Comparison of ENCODE assay signal across 23 cellular contexts in the genomic region with DNA sequence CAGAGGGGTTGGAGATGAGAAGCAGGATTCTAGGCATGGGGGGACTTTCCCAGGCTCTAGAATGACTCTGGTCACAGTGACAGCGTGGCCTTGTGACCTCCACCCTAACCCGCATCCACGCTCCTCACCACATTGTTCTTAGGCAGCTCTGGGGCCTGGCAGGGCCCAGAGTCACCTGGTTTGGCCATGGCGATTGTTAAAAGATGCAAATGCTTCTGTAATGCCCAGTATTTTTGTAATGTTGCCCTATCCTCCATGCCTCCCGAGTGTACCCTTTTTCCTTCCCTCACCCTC. TPM values are rescaled to one million over a fixed set of nuclear protein-coding genes. Genes with fewer than 3 reads are reported as not detected.
A peak's percentile ranks its signal among the peaks of the same experiment; 100 is the strongest.
DNase-seq lines count a peak whose midpoint lies in the region; ATAC-seq and TF ChIP-seq lines count a peak whose summit lies in the region.
"Had no signal": no experiment of that assay in that cellular context is flagged by ENCODE, and none has a peak within 500 bp of the region (broad histone marks: within the 10 kb centered on the region; RNA-seq: fewer than 3 reads in every experiment).

No MANE protein-coding gene starts in this region.

- TF ChIP-seq CTCF in colonic mucosa (IDR thresholded peaks at IDR 0.05), result no peak

- intact Hi-C loops in colonic mucosa (cut with DNase I), result no loop called here
- intact Hi-C loops in right cardiac atrium (cut with DNase I), result no loop called here

- H3K27ac ChIP-seq in colonic mucosa, result peak overlapping the region; percentile 40
- H3K27ac ChIP-seq in muscle layer of colon (ENCODE audit: low read depth, low read length), result peak overlapping the region; percentile 90
- peak overlapping the region; percentile 95 for H3K27ac ChIP-seq in stomach smooth muscle (ENCODE audit: low read length)
- H3K27ac ChIP-seq in right cardiac atrium (ENCODE audit: low read length), result no peak overlapping the region
- H3K27ac ChIP-seq: neutrophil, VCaP had no signal

- 79% methylated on average over 5 of the region's 5 CpGs for WGBS in right cardiac atrium

- no peaks in the 10 kb centered on the region for H3K36me3 ChIP-seq in colonic mucosa
- no peaks in the 10 kb centered on the region for H3K36me3 ChIP-seq in muscle layer of colon (ENCODE audit: insufficient read depth, low read length)
- H3K36me3 ChIP-seq in stomach smooth muscle (ENCODE audit: control insufficient read depth in 2 of 2, insufficient read depth in 2 of 2, low read length in 2 of 2), result no peaks in the 10 kb centered on the region
- H3K36me3 ChIP-seq: heart right ventricle, neutrophil had no signal

- ATAC-seq in right cardiac atrium (no peak), HG03565 (IDR thresholded peaks at IDR 0.05; ENCODE audit: unreplicated experiment) (no peak)
- ATAC-seq: PC-3, Right ventricle myocardium inferior had no signal

- H3K4me1 ChIP-seq in colonic mucosa (no peaks in the 10 kb centered on the region), muscle layer of colon (ENCODE audit: insufficient read depth, low read length) (peaks cover 39% of the 10 kb centered on the region), stomach smooth muscle (ENCODE audit: control insufficient read depth, insufficient read depth, low read length) (peaks cover 44% of the 10 kb centered on the region), right cardiac atrium (ENCODE audit: control insufficient read depth, insufficient read depth, low read length) (peaks cover 3% of the 10 kb centered on the region)

- H3K9me3 ChIP-seq in colonic mucosa (no peaks in the 10 kb centered on the region), muscle layer of colon (ENCODE audit: low read length) (no peaks in the 10 kb centered on the region), stomach smooth muscle (ENCODE audit: control insufficient read depth in 2 of 2, low read length in 2 of 2) (peaks cover 0 to 3% of the 10 kb centered on the region in 2 donors), right cardiac atrium (ENCODE audit: control insufficient read depth, low read length) (no peaks in the 10 kb centered on the region)
- H3K9me3 ChIP-seq: neutrophil had no signal

- H3K9ac ChIP-seq in colonic mucosa (ENCODE audit: low read depth in 2 of 2, low read length in 2 of 2) (no peak overlapping the region), muscle layer of colon (ENCODE audit: low read length) (no peak overlapping the region), stomach smooth muscle (ENCODE audit: low read length in 2 of 2) (peak overlapping the region; percentile 13 to 55)

- H3K4me3 ChIP-seq in colonic mucosa, result no peak overlapping the region
- H3K4me3 ChIP-seq in muscle layer of colon (ENCODE audit: low read depth in 1 of 2, low read length in 2 of 2), result no peak overlapping the region
- peak overlapping the region; percentile 0 to 52 for H3K4me3 ChIP-seq in stomach smooth muscle (ENCODE audit: low read length in 2 of 2)
- no peak overlapping the region for H3K4me3 ChIP-seq in right cardiac atrium (ENCODE audit: low read length)
- H3K4me3 ChIP-seq: heart right ventricle, lung had no signal

- H3K27me3 ChIP-seq in colonic mucosa (no peaks in the 10 kb centered on the region), muscle layer of colon (ENCODE audit: control insufficient read depth in 1 of 2, insufficient read depth in 2 of 2, low read length in 2 of 2) (no peaks in the 10 kb centered on the region), stomach smooth muscle (ENCODE audit: control insufficient read depth in 1 of 2, insufficient read depth in 2 of 2, low read length in 2 of 2) (no peaks in the 10 kb centered on the region), right cardiac atrium (ENCODE audit: control insufficient read depth, insufficient read depth) (no peaks in the 10 kb centered on the region)
- H3K27me3 ChIP-seq: heart right ventricle had no signal

- peak; percentile 37 for DNase-seq in activated CD8-positive, alpha-beta memory T cell treated with anti-CD3 and anti-CD28 coated beads for 24 hours
- DNase-seq in activated CD8-positive, alpha-beta memory T cell treated with anti-CD3 and anti-CD28 coated beads, Interleukin-2, amount 50 U/mL, for 4 hours, result no peak
- DNase-seq in colonic mucosa (no peak), T-helper 9 cell (no peak), right cardiac atrium (no peak)
- DNase-seq: activated CD4-positive, alpha-beta T cell treated with anti-CD3 and anti-CD28 coated beads, Interleukin-2, amount 10 ng/mL, durations not matched to agents 24 days and 14 days; AML-193; DMS153; effector CD8-positive, alpha-beta T cell; foreskin fibroblast; heart right ventricle; NCI-H1048; NCI-H524 treated with DMSO at 0.1 percent for 48 hours; PC-3; T-helper 2 cell; trophoblast cell had no signal

RNA-seq across cellular contexts. Expression of a gene that starts 19.1 kb away (rescaled TPM):
- total RNA-seq in colonic mucosa (10 to 100 TPM in 1 of 2 donors, 1 to 10 TPM in 1; 3.6 to 14.2 TPM), right cardiac atrium (10 to 100 TPM; 32.5 to 39.1 (median 34.8) TPM)
- polyA plus RNA-seq in right cardiac atrium, result 11.2 TPM

Comparison
In these comparisons a context has a peak if more than half of its experiments do, and no peak if none do; other contexts are left out.
1. H3K4me3 ChIP-seq: peak in stomach smooth muscle (2 of 2); none in colonic mucosa (single experiment), muscle layer of colon (0 of 2) and right cardiac atrium (single experiment).
2. H3K9ac ChIP-seq: peak in stomach smooth muscle (2 of 2); none in colonic mucosa (0 of 2) and muscle layer of colon (single experiment).